ENCODE assay signal across 28 cellular contexts in the genomic region with DNA sequence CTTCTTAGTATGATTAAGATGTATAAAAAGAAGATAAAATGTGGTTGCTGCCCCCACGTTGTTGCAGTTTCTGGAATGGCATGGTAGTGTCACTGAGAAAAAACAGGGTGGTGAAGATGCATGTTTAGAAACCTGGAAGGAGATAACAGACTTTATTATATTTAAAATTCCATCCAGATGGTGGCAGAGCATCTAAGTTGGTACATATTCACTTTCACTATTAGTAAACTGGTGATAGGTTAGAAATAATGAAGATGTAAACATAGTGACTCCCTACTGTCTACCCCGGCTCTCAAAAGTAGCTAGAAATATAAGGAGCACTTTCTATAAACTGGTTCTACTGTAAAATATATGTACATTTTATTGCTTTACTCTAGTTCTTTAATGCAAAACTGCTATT.
"Had no signal": no experiment of that assay in that cellular context is flagged by ENCODE, and none has a peak within 500 bp of the region (broad histone marks: within the 10 kb centered on the region; RNA-seq: fewer than 3 reads in every experiment).

No MANE protein-coding gene starts in this region.

- H3K27me3 Mint-ChIP-seq: activated CD4-positive, alpha-beta T cell treated with anti-CD3 and anti-CD28 coated beads, Interleukin-2, amount 10 ng/mL, durations not matched to agents 7 days and 5 days; activated CD8-positive, alpha-beta T cell treated with anti-CD3 and anti-CD28 coated beads for 36 hours; activated naive CD8-positive, alpha-beta T cell treated with anti-CD3 and anti-CD28 coated beads, Interleukin-2, amount 50 U/mL, for 24 hours; brain; naive B cell; stimulated activated memory B cell treated with anti-CD40 and anti-IgM and Interleukin-4, amounts not matched to agents 10 μg/mL and 1 μg/mL and 100 μg/mL, for 72 hours; T-helper 17 cell had no signal

- H3K4me2 ChIP-seq: smooth muscle cell had no signal

- H3K27ac ChIP-seq: esophagus muscularis mucosa, gastroesophageal sphincter, lower lobe of right lung, right lobe of liver, stomach, suprapubic skin, tibial nerve had no signal

- H3K4me1 ChIP-seq: esophagus muscularis mucosa, gastroesophageal sphincter, lower lobe of right lung, right lobe of liver, stomach, suprapubic skin, tibial nerve had no signal

- H3K9me3 ChIP-seq: esophagus muscularis mucosa, gastroesophageal sphincter, lower lobe of right lung, mucosa of descending colon, right lobe of liver, stomach, suprapubic skin, tibial nerve had no signal

- H3K36me3 ChIP-seq: esophagus muscularis mucosa, gastroesophageal sphincter, lower lobe of right lung, right lobe of liver, stomach, suprapubic skin had no signal

- H3K36me3 Mint-ChIP-seq: naive B cell; stimulated activated memory B cell treated with anti-CD40 and anti-IgM and Interleukin-4, amounts not matched to agents 10 μg/mL and 1 μg/mL and 100 μg/mL, for 72 hours had no signal

- H3K4me3 ChIP-seq: esophagus muscularis mucosa, gastroesophageal sphincter, lower lobe of right lung, mucosa of descending colon, right lobe of liver, smooth muscle cell, stomach, suprapubic skin, tibial nerve had no signal

- H3K27ac Mint-ChIP-seq: activated CD4-positive, alpha-beta T cell treated with anti-CD3 and anti-CD28 coated beads, Interleukin-2, amount 10 ng/mL, durations not matched to agents 7 days and 5 days; activated CD8-positive, alpha-beta T cell treated with anti-CD3 and anti-CD28 coated beads for 36 hours; activated naive CD8-positive, alpha-beta T cell treated with anti-CD3 and anti-CD28 coated beads, Interleukin-2, amount 50 U/mL, for 24 hours; activated T-helper 1 cell treated with anti-CD3 and anti-CD28 coated beads, Interleukin-12 subunit alpha, Interleukin-12 subunit beta, Interleukin-2, Interleukin-4 antibody, amounts not matched to agents 30 ng/mL and 10 ng/mL and 1 ng/mL, durations not matched to agents 14 hours and 24 hours and 36 hours; brain; naive B cell; stimulated activated memory B cell treated with anti-CD40 and anti-IgM and Interleukin-4, amounts not matched to agents 10 μg/mL and 1 μg/mL and 100 μg/mL, for 72 hours; T-helper 17 cell had no signal

- H3K4me1 Mint-ChIP-seq: activated CD4-positive, alpha-beta T cell treated with anti-CD3 and anti-CD28 coated beads, Interleukin-2, amount 10 ng/mL, durations not matched to agents 7 days and 5 days; activated naive CD8-positive, alpha-beta T cell treated with anti-CD3 and anti-CD28 coated beads, Interleukin-2, amount 50 U/mL, for 24 hours; naive B cell; stimulated activated memory B cell treated with anti-CD40 and anti-IgM and Interleukin-4, amounts not matched to agents 10 μg/mL and 1 μg/mL and 100 μg/mL, for 72 hours; T-helper 17 cell had no signal

- DNase-seq: activated CD4-positive, alpha-beta T cell treated with anti-CD3 and anti-CD28 coated beads, Interleukin-2, amount 10 ng/mL, durations not matched to agents 7 days and 5 days; activated CD8-positive, alpha-beta T cell treated with anti-CD3 and anti-CD28 coated beads for 36 hours; activated gamma-delta T cell; activated naive CD4-positive, alpha-beta T cell treated with anti-CD3 and anti-CD28 coated beads, Interleukin-2, amount 50 U/mL, for 16 hours; activated naive CD8-positive, alpha-beta T cell treated with anti-CD3 and anti-CD28 coated beads, Interleukin-2, amount 50 U/mL, for 24 hours; aorta; effector memory CD4-positive, alpha-beta T cell; head of caudate nucleus; islet precursor cell; lower lobe of right lung; mesendoderm; mucosa of descending colon; naive B cell; nucleus accumbens; posterior cingulate gyrus; right lobe of liver; stimulated activated CD4-positive, alpha-beta T cell treated with anti-CD3 and anti-CD28 coated beads, Interleukin-15, amount 100 ng/mL, for 24 hours; stomach; T-helper 17 cell had no signal

- H3K4me3 Mint-ChIP-seq: activated CD4-positive, alpha-beta T cell treated with anti-CD3 and anti-CD28 coated beads, Interleukin-2, amount 10 ng/mL, durations not matched to agents 7 days and 5 days; activated CD8-positive, alpha-beta T cell treated with anti-CD3 and anti-CD28 coated beads for 36 hours; activated naive CD8-positive, alpha-beta T cell treated with anti-CD3 and anti-CD28 coated beads, Interleukin-2, amount 50 U/mL, for 24 hours; activated T-helper 1 cell treated with anti-CD3 and anti-CD28 coated beads, Interleukin-12 subunit alpha, Interleukin-12 subunit beta, Interleukin-2, Interleukin-4 antibody, amounts not matched to agents 30 ng/mL and 10 ng/mL and 1 ng/mL, durations not matched to agents 14 hours and 24 hours and 36 hours; brain; naive B cell; stimulated activated memory B cell treated with anti-CD40 and anti-IgM and Interleukin-4, amounts not matched to agents 10 μg/mL and 1 μg/mL and 100 μg/mL, for 72 hours; T-helper 17 cell had no signal

- H3K27me3 ChIP-seq: esophagus muscularis mucosa, gastroesophageal sphincter, right lobe of liver, stomach, suprapubic skin, tibial nerve had no signal

- ATAC-seq: activated CD4-positive, CD25-positive, alpha-beta regulatory T cell treated with anti-CD3 and anti-CD28 coated beads, Interleukin-2, amount 50 U/mL, for 24 hours; activated CD8-positive, alpha-beta T cell treated with anti-CD3 and anti-CD28 coated beads for 36 hours; activated naive CD8-positive, alpha-beta T cell treated with anti-CD3 and anti-CD28 coated beads, Interleukin-2, amount 50 U/mL, for 24 hours; gastroesophageal sphincter; lower lobe of right lung; mucosa of descending colon; right lobe of liver; stimulated activated memory B cell treated with anti-CD40 and anti-IgM and Interleukin-4, amounts not matched to agents 10 μg/mL and 1 μg/mL and 100 μg/mL, for 72 hours; T-helper 17 cell had no signal

- H3K9me3 Mint-ChIP-seq: activated CD4-positive, alpha-beta T cell treated with anti-CD3 and anti-CD28 coated beads, Interleukin-2, amount 10 ng/mL, durations not matched to agents 7 days and 5 days; brain had no signal
